Comparison of ENCODE assay signal across 9 cellular contexts in genomic region chr17:10754109-10754508, GRCh38. TPM values are rescaled to one million over a fixed set of nuclear protein-coding genes. Genes with fewer than 3 reads are reported as not detected.
DNase-seq lines count a peak whose midpoint lies in the region; ATAC-seq and TF ChIP-seq lines count a peak whose summit lies in the region.
"Had no signal": no experiment of that assay in that cellular context is flagged by ENCODE, and none has a peak within 500 bp of the region (broad histone marks: within the 10 kb centered on the region; RNA-seq: fewer than 3 reads in every experiment).

No MANE protein-coding gene starts in this region.

- H3K9ac ChIP-seq in Karpas-422 (ENCODE audit: low read length) (no peak overlapping the region), adipocyte (ENCODE audit: low read length) (no peak overlapping the region)

- H3K36me3 Mint-ChIP-seq in osteocyte (ENCODE audit: unreplicated experiment), result no peaks in the 10 kb centered on the region

- no peak overlapping the region for H3K4me3 Mint-ChIP-seq in osteocyte (ENCODE audit: unreplicated experiment)
- H3K4me3 Mint-ChIP-seq: stimulated activated naive CD8-positive, alpha-beta T cell treated with anti-CD3 and anti-CD28 coated beads, Interleukin-15, amount 100 ng/mL, for 72 hours had no signal

- H3K4me3 ChIP-seq in Karpas-422 (ENCODE audit: low read length) (no peak overlapping the region), adipocyte (ENCODE audit: low read length) (no peak overlapping the region)
- H3K4me3 ChIP-seq: heart left ventricle had no signal

- H3K4me1 ChIP-seq in Karpas-422 (ENCODE audit: low read length) (no peaks in the 10 kb centered on the region), adipocyte (ENCODE audit: control insufficient read depth, insufficient read depth, low read length) (peaks cover 3% of the 10 kb centered on the region)

- ATAC-seq in GM21515 (IDR thresholded peaks at IDR 0.05; ENCODE audit: unreplicated experiment) (no peak), GM21825 (IDR thresholded peaks at IDR 0.05; ENCODE audit: unreplicated experiment) (no peak)
- ATAC-seq: heart left ventricle; stimulated activated naive CD8-positive, alpha-beta T cell treated with anti-CD3 and anti-CD28 coated beads, Interleukin-15, amount 100 ng/mL, for 72 hours had no signal

- no peak overlapping the region for H2AFZ ChIP-seq in Karpas-422 (ENCODE audit: low read length)

- no peaks in the 10 kb centered on the region for H3K79me2 ChIP-seq in Karpas-422 (ENCODE audit: low read length)

- peak; percentile 40 for TF ChIP-seq CTCF in osteocyte (IDR thresholded peaks at IDR 0.05)

- H3K27ac ChIP-seq in Karpas-422 (ENCODE audit: low read length), result no peak overlapping the region
- H3K27ac ChIP-seq: heart left ventricle had no signal

- no peak overlapping the region for H3K4me2 ChIP-seq in Karpas-422 (ENCODE audit: low read depth, low read length, poor library complexity, severe bottlenecking)

- no peaks in the 10 kb centered on the region for H3K27me3 ChIP-seq in Karpas-422 (ENCODE audit: low read length)
- H3K27me3 ChIP-seq in adipocyte (replicated peaks; ENCODE audit: control insufficient read depth, insufficient read depth, low read length), result peaks cover 13% of the 10 kb centered on the region
- H3K27me3 ChIP-seq: heart left ventricle had no signal

- DNase-seq in GM03348 (ENCODE audit: low spot score) (peak; percentile 29), Karpas-422 (peak; percentile 78), adipocyte (ENCODE audit: low read depth) (peak; percentile 17), osteocyte (ENCODE audit: extremely low spot score, unreplicated experiment) (no peak), NCI-H2029 treated with DMSO at 0.1 percent for 48 hours (lab: John Stamatoyannopoulos, UW) (no peak)

- H3K4me1 Mint-ChIP-seq in osteocyte (ENCODE audit: unreplicated experiment), result peaks cover 3% of the 10 kb centered on the region
- H3K4me1 Mint-ChIP-seq: stimulated activated naive CD8-positive, alpha-beta T cell treated with anti-CD3 and anti-CD28 coated beads, Interleukin-15, amount 100 ng/mL, for 72 hours had no signal

- H3K27ac Mint-ChIP-seq in osteocyte (ENCODE audit: unreplicated experiment), result no peak overlapping the region
- H3K27ac Mint-ChIP-seq: stimulated activated naive CD8-positive, alpha-beta T cell treated with anti-CD3 and anti-CD28 coated beads, Interleukin-15, amount 100 ng/mL, for 72 hours had no signal

- no peaks in the 10 kb centered on the region for H3K36me3 ChIP-seq in Karpas-422 (ENCODE audit: insufficient read depth, low read length)
- H3K36me3 ChIP-seq in adipocyte (ENCODE audit: control insufficient read depth, insufficient read depth, low read length, severe bottlenecking), result no peaks in the 10 kb centered on the region
- H3K36me3 ChIP-seq: heart left ventricle had no signal

- H3K9me3 ChIP-seq in Karpas-422 (ENCODE audit: low read length) (no peaks in the 10 kb centered on the region), adipocyte (ENCODE audit: control insufficient read depth, low read length) (no peaks in the 10 kb centered on the region)
- H3K9me3 ChIP-seq: heart left ventricle had no signal

- H3K27me3 Mint-ChIP-seq in osteocyte (ENCODE audit: unreplicated experiment), result peaks cover 8% of the 10 kb centered on the region
- H3K27me3 Mint-ChIP-seq: stimulated activated naive CD8-positive, alpha-beta T cell treated with anti-CD3 and anti-CD28 coated beads, Interleukin-15, amount 100 ng/mL, for 72 hours had no signal

- H3K9me2 ChIP-seq in Karpas-422 (replicated peaks; ENCODE audit: insufficient read depth, low read length), result no peaks in the 10 kb centered on the region

- no peaks in the 10 kb centered on the region for H3K9me3 Mint-ChIP-seq in osteocyte (ENCODE audit: unreplicated experiment)
- H3K9me3 Mint-ChIP-seq: stimulated activated naive CD8-positive, alpha-beta T cell treated with anti-CD3 and anti-CD28 coated beads, Interleukin-15, amount 100 ng/mL, for 72 hours had no signal

- H4K20me1 ChIP-seq in Karpas-422 (ENCODE audit: insufficient read depth, low read depth, low read length), result no peaks in the 10 kb centered on the region

RNA-seq across cellular contexts. Expression of gene TMEM220, which starts 24.3 kb away (rescaled TPM):
- total RNA-seq in Karpas-422 (2014; rRNA removed; shearing (Covaris generic); ENCODE audit: low replicate concordance), result not detected in 2 replicates
- 6.8 and 8.1 TPM in 2 replicates for total RNA-seq in osteocyte

RNA-seq across cellular contexts. Expression of gene TMEM238L, which starts 49.8 kb away (rescaled TPM):
- total RNA-seq in Karpas-422 (2014; rRNA removed; shearing (Covaris generic); ENCODE audit: low replicate concordance), result not detected in 2 replicates
- not detected in 2 replicates for total RNA-seq in osteocyte
- total RNA-seq: heart left ventricle had no signal

RNA-seq across cellular contexts. Expression of gene ADPRM, which starts 56.7 kb away (rescaled TPM):
- 4.7 and 7.8 TPM in 2 replicates for total RNA-seq in Karpas-422 (2014; rRNA removed; shearing (Covaris generic); ENCODE audit: low replicate concordance)
- 12.7 and 13.1 TPM in 2 replicates for total RNA-seq in osteocyte

RNA-seq across cellular contexts. Expression of gene SCO1, which starts 56.8 kb away (rescaled TPM):
- total RNA-seq in Karpas-422 (2014; rRNA removed; shearing (Covaris generic); ENCODE audit: low replicate concordance), result 39.7 and 51.5 TPM in 2 replicates
- 26.8 and 27.4 TPM in 2 replicates for total RNA-seq in osteocyte

Comparison
In these comparisons a context has a peak if more than half of its experiments do, and no peak if none do; other contexts are left out.
1. DNase-seq: peak in GM03348 (single experiment), Karpas-422 (single experiment) and adipocyte (single experiment); none in osteocyte (single experiment) and NCI-H2029 treated with DMSO at 0.1 percent for 48 hours (single experiment).